Comparison of ENCODE assay signal across 20 cellular contexts in the genomic region with DNA sequence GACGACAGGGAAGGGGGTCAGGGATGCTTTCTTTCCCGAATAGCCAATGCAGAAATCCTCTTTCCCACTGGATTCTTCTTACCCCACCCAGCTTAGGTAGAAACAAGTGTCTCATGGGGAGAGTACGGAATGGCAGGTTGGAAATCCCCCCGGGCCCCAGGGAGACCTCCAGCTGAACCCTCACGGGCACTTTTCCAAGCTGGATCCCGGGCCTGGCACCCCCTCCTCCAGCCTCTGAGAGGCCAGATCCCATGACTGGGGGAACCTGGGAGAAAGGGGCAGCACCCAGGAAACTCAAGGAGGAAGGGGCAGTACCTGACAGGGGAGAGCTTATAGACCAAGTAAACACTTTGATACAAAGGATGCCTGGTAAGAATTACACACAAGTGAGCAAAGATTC. TPM values are rescaled to one million over a fixed set of nuclear protein-coding genes. Genes with fewer than 3 reads are reported as not detected.
DNase-seq lines count a peak whose midpoint lies in the region; ATAC-seq and TF ChIP-seq lines count a peak whose summit lies in the region.
"Had no signal": no experiment of that assay in that cellular context is flagged by ENCODE, and none has a peak within 500 bp of the region (broad histone marks: within the 10 kb centered on the region; RNA-seq: fewer than 3 reads in every experiment).

No MANE protein-coding gene starts in this region.

- H3K27ac ChIP-seq in breast epithelium (peak overlapping the region; percentile 82 to 86), gastrocnemius medialis (peak overlapping the region in 3 of 4 donors; percentile 21 to 49 (median 48)), vagina (peak overlapping the region; percentile 87)
- H3K27ac ChIP-seq: 22Rv1, KMS-11 had no signal

- H3K4me3 Mint-ChIP-seq in MCF 10A (ENCODE audit: unreplicated experiment), result no peak overlapping the region
- H3K4me3 Mint-ChIP-seq: H9 had no signal

- 42 to 58% methylated on average over 6 of the region's 6 CpGs for WGBS in lower leg skin, 2 donors

- H3K36me3 ChIP-seq in breast epithelium, result no peaks in the 10 kb centered on the region
- H3K36me3 ChIP-seq in gastrocnemius medialis, result no peaks in the 10 kb centered on the region
- no peaks in the 10 kb centered on the region for H3K36me3 ChIP-seq in vagina
- H3K36me3 ChIP-seq in BE2C, result no peaks in the 10 kb centered on the region

- H3K27me3 Mint-ChIP-seq in MCF 10A (ENCODE audit: insufficient read depth, unreplicated experiment), result no peaks in the 10 kb centered on the region

- no peak overlapping the region for H3K27ac Mint-ChIP-seq in MCF 10A (ENCODE audit: low read depth, unreplicated experiment)
- H3K27ac Mint-ChIP-seq: H9 had no signal

- H3K9me3 Mint-ChIP-seq in MCF 10A (ENCODE audit: unreplicated experiment), result no peaks in the 10 kb centered on the region
- H3K9me3 Mint-ChIP-seq: H9 had no signal

- peaks cover 26% of the 10 kb centered on the region for H3K4me1 Mint-ChIP-seq in MCF 10A (ENCODE audit: insufficient read depth, unreplicated experiment)

- DNase-seq in breast epithelium (ENCODE audit: low spot score in 2 of 2), result no peak
- no peak for DNase-seq in MCF 10A (ENCODE audit: unreplicated experiment)
- no peak for DNase-seq in lower leg skin (ENCODE audit: low spot score in 2 of 2)
- DNase-seq in gastrocnemius medialis, result no peak
- no peak for DNase-seq in vagina (ENCODE audit: extremely low spot score in 2 of 2)
- DNase-seq in COLO668 (lab: John Stamatoyannopoulos, UW; ENCODE audit: unreplicated experiment), result no peak
- DNase-seq in BE2C, result no peak
- DNase-seq in GF-D8 (lab: John Stamatoyannopoulos, UW), result no peak
- DNase-seq: C1 segment of cervical spinal cord, COR-L47, DMS153, EL, MM.1S, NCI-H1105, NCI-H187, NCI-H2171 had no signal

- no peaks in the 10 kb centered on the region for H3K9me3 ChIP-seq in breast epithelium
- H3K9me3 ChIP-seq in gastrocnemius medialis, result no peaks in the 10 kb centered on the region
- H3K9me3 ChIP-seq in vagina, result no peaks in the 10 kb centered on the region
- no peaks in the 10 kb centered on the region for H3K9me3 ChIP-seq in BE2C

- H3K36me3 Mint-ChIP-seq in MCF 10A (ENCODE audit: insufficient read depth, unreplicated experiment), result no peaks in the 10 kb centered on the region

- ATAC-seq in gastrocnemius medialis, result no peak

- BruUV-seq in MCF 10A (replicated peaks; lab: Mats Ljungman, UMichigan), result no TSS peak

- H3K4me3 ChIP-seq in breast epithelium (peak overlapping the region in 2 of 3 donors; percentile 57 to 70), lower leg skin (ENCODE audit: low read depth, poor library complexity, severe bottlenecking) (peak overlapping the region; percentile 36), gastrocnemius medialis (peak overlapping the region in 3 of 4 donors; percentile 34 to 49 (median 46)), vagina (peak overlapping the region in 1 of 2 donors; percentile 55), BE2C (ENCODE audit: low read depth, low read length) (no peak overlapping the region)

- POLR2A ChIA-PET in MCF 10A (lab: Yijun Ruan, JAX), result interaction anchor here (1.1 to 46.7 kb wide), 3 partner anchors 3 to 69 kb away, joined by 3 to 3819 read pairs (median 3819); a partner anchor contains a TSS

- no peak for TF ChIP-seq CTCF in breast epithelium (IDR thresholded peaks at IDR 0.05)
- TF ChIP-seq CTCF in MCF 10A (IDR thresholded peaks at IDR 0.05; ENCODE audit: unreplicated experiment), result no peak
- no peak for TF ChIP-seq CTCF in lower leg skin (IDR thresholded peaks at IDR 0.05)
- no peak for TF ChIP-seq CTCF in gastrocnemius medialis (IDR thresholded peaks at IDR 0.05 in 4 of 5, conservative IDR thresholded peaks at IDR 0.05 in 1 of 5)
- no peak for TF ChIP-seq CTCF in vagina (IDR thresholded peaks at IDR 0.05)
- TF ChIP-seq CTCF in BE2C (IDR thresholded peaks at IDR 0.05; ENCODE audit: low read depth, low read length), result no peak

- in situ Hi-C loops in gastrocnemius medialis (cut with MboI; ENCODE audit: low sequenced_read_pairs in 4 of 4), result no loop called here

- TF ChIP-seq POLR2A in breast epithelium (IDR thresholded peaks at IDR 0.05), result no peak
- no peak for TF ChIP-seq POLR2A in lower leg skin (IDR thresholded peaks at IDR 0.05)
- no peak for TF ChIP-seq POLR2A in gastrocnemius medialis (IDR thresholded peaks at IDR 0.05)
- no peak for TF ChIP-seq POLR2A in vagina (IDR thresholded peaks at IDR 0.05)

- peaks cover 0 to 4% of the 10 kb centered on the region in 2 donors for H3K27me3 ChIP-seq in breast epithelium
- peaks cover 31 to 39% (median 35%) of the 10 kb centered on the region in 3 donors for H3K27me3 ChIP-seq in gastrocnemius medialis
- no peaks in the 10 kb centered on the region for H3K27me3 ChIP-seq in vagina
- no peaks in the 10 kb centered on the region for H3K27me3 ChIP-seq in BE2C

- CTCF ChIA-PET in MCF 10A (lab: Yijun Ruan, JAX), result interaction anchor here (0.6 to 14.2 kb wide), 8 partner anchors 9 to 77 kb away, joined by 3 to 415 read pairs (median 4); no protein-coding TSS in a partner anchor

- intact Hi-C loops in breast epithelium (cut with DNase I; ENCODE audit: low total_unique reads), result no loop called here
- intact Hi-C loops in MCF 10A (cut with micrococcal nuclease), result no loop called here
- intact Hi-C loops in lower leg skin (cut with DNase I; ENCODE audit: low total_unique reads), result no loop called here
- intact Hi-C loops in gastrocnemius medialis (cut with DNase I; ENCODE audit: low total_unique reads), result no loop called here
- intact Hi-C loops in vagina (cut with DNase I), result no loop called here

- peaks cover 0 to 11% of the 10 kb centered on the region in 2 donors for H3K4me1 ChIP-seq in breast epithelium
- H3K4me1 ChIP-seq in gastrocnemius medialis, result peaks cover 0 to 10% of the 10 kb centered on the region in 2 donors
- peaks cover 14% of the 10 kb centered on the region for H3K4me1 ChIP-seq in vagina
- peaks cover 12% of the 10 kb centered on the region; the same call in 1 of the 2 replicates for H3K4me1 ChIP-seq in BE2C

RNA-seq across cellular contexts. Expression of a gene that starts 1.3 kb away (rescaled TPM):
- total RNA-seq in breast epithelium (10 to 100 TPM in 2 of 3 donors, under 1 TPM in 1; 0.96 to 22.5 (median 12.1) TPM), MCF 10A (2022) (0.30 and 0.32 TPM in 2 replicates), lower leg skin (1,000 to 10,000 TPM in 1 of 4 donors, 100 to 1,000 TPM in 3; 928 to 1,274 (median 961) TPM), gastrocnemius medialis (1 to 10 TPM in 3 of 4 donors, under 1 TPM in 1; 0.71 to 4.5 (median 1.2) TPM), vagina (409 TPM)
- polyA plus RNA-seq in BE2C (2012; ENCODE audit: insufficient read depth, insufficient read length, low read depth), result 0.93 TPM
- total RNA-seq: HepG2 had no signal
- polyA plus RNA-seq: HepG2 had no signal

Comparison
In these comparisons a context has a peak if more than half of its experiments do, and no peak if none do; other contexts are left out.
1. RNA of a gene that starts 1.3 kb away (total RNA-seq): 928 to 1,274 TPM in lower leg skin and 409 TPM in vagina (single experiment); 0.96 to 22.5 TPM in breast epithelium, 0.71 to 4.5 TPM in gastrocnemius medialis and 0.30 to 0.32 TPM in MCF 10A; every median in the first group is over 10 times any median in the second.
2. Peak in every context shown above with its lines, with median percentiles within 50 percentile points of each other: H3K27ac ChIP-seq.